ENCODE assay signal across 1 cellular context in the genomic region with DNA sequence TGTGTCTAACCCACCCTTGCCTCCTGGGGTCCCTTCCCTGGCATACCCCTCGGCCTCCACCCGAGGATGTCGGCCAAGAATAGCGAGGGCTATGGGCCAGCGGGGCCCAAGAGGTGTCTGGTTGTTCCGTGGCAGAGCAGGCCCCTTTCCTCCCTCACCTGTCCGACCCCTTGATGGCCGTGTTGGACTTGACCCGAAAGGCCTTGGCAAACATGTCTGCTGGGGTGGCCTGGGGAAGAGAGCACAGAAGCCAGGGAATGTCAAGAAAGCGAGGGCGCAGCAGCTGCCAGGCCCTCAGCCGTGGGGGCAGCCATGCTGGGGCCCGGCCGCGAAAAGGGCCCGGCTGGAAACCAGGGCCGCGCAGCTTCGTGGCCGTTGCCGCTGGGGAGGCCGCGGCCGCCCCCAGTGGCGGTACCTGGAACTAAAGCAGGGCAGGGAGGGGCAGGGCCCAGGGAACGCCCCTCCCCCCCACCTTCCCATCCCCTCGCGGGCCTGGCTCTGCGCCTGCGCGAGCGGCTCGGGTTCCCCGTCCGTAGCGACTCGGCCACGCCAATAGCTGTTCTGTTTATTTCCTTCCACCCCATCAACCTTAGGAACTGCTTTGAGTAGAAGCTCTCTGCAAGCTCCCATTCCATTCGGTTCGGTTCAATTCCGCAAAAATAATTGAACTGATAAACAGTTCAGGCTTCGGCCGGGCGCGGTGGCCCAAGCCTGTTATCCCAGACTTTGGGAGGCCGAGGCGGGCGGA.
TF ChIP-seq lines count a peak whose summit lies in the region.

TSS of gene EIF2D (minus strand) at position 337 of the 748 bp plus-strand sequence. CDS start at position 214, 123 bp downstream.

TF ChIP-seq in HEK293, 187 proteins besides CTCF, POLR2A, EP300 and RAD21 (continued from another document and continues in another):
- TF ChIP-seq, protein P1, sequence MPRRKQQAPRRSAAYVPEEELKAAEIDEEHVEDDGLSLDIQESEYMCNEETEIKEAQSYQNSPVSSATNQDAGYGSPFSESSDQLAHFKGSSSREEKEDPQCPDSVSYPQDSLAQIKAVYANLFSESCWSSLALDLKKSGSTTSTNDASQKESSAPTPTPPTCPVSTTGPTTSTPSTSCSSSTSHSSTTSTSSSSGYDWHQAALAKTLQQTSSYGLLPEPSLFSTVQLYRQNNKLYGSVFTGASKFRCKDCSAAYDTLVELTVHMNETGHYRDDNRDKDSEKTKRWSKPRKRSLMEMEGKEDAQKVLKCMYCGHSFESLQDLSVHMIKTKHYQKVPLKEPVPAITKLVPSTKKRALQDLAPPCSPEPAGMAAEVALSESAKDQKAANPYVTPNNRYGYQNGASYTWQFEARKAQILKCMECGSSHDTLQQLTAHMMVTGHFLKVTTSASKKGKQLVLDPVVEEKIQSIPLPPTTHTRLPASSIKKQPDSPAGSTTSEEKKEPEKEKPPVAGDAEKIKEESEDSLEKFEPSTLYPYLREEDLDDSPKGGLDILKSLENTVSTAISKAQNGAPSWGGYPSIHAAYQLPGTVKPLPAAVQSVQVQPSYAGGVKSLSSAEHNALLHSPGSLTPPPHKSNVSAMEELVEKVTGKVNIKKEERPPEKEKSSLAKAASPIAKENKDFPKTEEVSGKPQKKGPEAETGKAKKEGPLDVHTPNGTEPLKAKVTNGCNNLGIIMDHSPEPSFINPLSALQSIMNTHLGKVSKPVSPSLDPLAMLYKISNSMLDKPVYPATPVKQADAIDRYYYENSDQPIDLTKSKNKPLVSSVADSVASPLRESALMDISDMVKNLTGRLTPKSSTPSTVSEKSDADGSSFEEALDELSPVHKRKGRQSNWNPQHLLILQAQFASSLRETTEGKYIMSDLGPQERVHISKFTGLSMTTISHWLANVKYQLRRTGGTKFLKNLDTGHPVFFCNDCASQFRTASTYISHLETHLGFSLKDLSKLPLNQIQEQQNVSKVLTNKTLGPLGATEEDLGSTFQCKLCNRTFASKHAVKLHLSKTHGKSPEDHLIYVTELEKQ (tag by site-specific recombination; IDR thresholded peaks at IDR 0.05; ENCODE audit: borderline replicate concordance): peak; percentile 85; the same call in 1 of the 2 replicates
- 0 out of 2 replicates have a peak, but pooled peaks have one; percentile 60 for TF ChIP-seq ZNF404 (tag by site-specific recombination; IDR thresholded peaks at IDR 0.05)
- TF ChIP-seq ZNF19 (tag by site-specific recombination; IDR thresholded peaks at IDR 0.05; ENCODE audit: low read depth): no peak
- peak; percentile 98 for TF ChIP-seq ZNF2 (tag by site-specific recombination; IDR thresholded peaks at IDR 0.05)
- TF ChIP-seq ZNF146 (tag by site-specific recombination; IDR thresholded peaks at IDR 0.05): peak; percentile 83
- TF ChIP-seq PRDM2 (tag by site-specific recombination; IDR thresholded peaks at IDR 0.05; ENCODE audit: borderline replicate concordance): 0 out of 2 replicates have a peak, but pooled peaks have one; percentile 69
- TF ChIP-seq ZNF558 (tag by site-specific recombination; IDR thresholded peaks at IDR 0.05): peak; percentile 69; the same call in 1 of the 2 replicates
- TF ChIP-seq ZNF548 (tag by site-specific recombination; IDR thresholded peaks at IDR 0.05): no peak
- no peak for TF ChIP-seq ZNF433 (tag by site-specific recombination; IDR thresholded peaks at IDR 0.05; ENCODE audit: low read depth)
- peak; percentile 98 for TF ChIP-seq ZBTB1 (tag by site-specific recombination; IDR thresholded peaks at IDR 0.05)
- TF ChIP-seq ZNF184 (tag by site-specific recombination; IDR thresholded peaks at IDR 0.05): peak; percentile 86
- TF ChIP-seq ZNF280C (tag by site-specific recombination; IDR thresholded peaks at IDR 0.05): no peak
- TF ChIP-seq ZNF707 (tag by site-specific recombination; IDR thresholded peaks at IDR 0.05): no peak
- no peak for TF ChIP-seq ZNF677 (tag by site-specific recombination; IDR thresholded peaks at IDR 0.05)
- peak; percentile 83 for TF ChIP-seq ZNF843 (tag by site-specific recombination; IDR thresholded peaks at IDR 0.05)
- 0 out of 2 replicates have a peak, but pooled peaks have one; percentile 67 for TF ChIP-seq ZNF488 (tag by site-specific recombination; IDR thresholded peaks at IDR 0.05)
- no peak for TF ChIP-seq ZFP3 (tag by site-specific recombination; IDR thresholded peaks at IDR 0.05; ENCODE audit: low read depth)
- peak; percentile 71 for TF ChIP-seq WT1 (tag by site-specific recombination; IDR thresholded peaks at IDR 0.05)
- no peak for TF ChIP-seq ZNF776 (tag by site-specific recombination; IDR thresholded peaks at IDR 0.05; ENCODE audit: borderline replicate concordance)
- TF ChIP-seq ZNF510 (tag by site-specific recombination; IDR thresholded peaks at IDR 0.05; ENCODE audit: insufficient replicate concordance): peak; percentile 65
- TF ChIP-seq, protein P2, sequence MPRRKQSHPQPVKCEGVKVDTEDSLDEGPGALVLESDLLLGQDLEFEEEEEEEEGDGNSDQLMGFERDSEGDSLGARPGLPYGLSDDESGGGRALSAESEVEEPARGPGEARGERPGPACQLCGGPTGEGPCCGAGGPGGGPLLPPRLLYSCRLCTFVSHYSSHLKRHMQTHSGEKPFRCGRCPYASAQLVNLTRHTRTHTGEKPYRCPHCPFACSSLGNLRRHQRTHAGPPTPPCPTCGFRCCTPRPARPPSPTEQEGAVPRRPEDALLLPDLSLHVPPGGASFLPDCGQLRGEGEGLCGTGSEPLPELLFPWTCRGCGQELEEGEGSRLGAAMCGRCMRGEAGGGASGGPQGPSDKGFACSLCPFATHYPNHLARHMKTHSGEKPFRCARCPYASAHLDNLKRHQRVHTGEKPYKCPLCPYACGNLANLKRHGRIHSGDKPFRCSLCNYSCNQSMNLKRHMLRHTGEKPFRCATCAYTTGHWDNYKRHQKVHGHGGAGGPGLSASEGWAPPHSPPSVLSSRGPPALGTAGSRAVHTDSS (tag by site-specific recombination; IDR thresholded peaks at IDR 0.05): peak; percentile 59
- TF ChIP-seq ZNF585B (tag by site-specific recombination; IDR thresholded peaks at IDR 0.05): 0 out of 2 replicates have a peak, but pooled peaks have one; percentile 28
- TF ChIP-seq ZNF133 (tag by site-specific recombination; IDR thresholded peaks at IDR 0.05): peak; percentile 50; the same call in 1 of the 2 replicates
- no peak for TF ChIP-seq ZNF544 (tag by site-specific recombination; IDR thresholded peaks at IDR 0.05)
- TF ChIP-seq ZNF335 (tag by site-specific recombination; conservative IDR thresholded peaks at IDR 0.05): peak; percentile 88
- no peak for TF ChIP-seq ZNF521 (tag by site-specific recombination; IDR thresholded peaks at IDR 0.05)
- peak; percentile 87; the same call in 1 of the 2 replicates for TF ChIP-seq KLF7 (tag by site-specific recombination; IDR thresholded peaks at IDR 0.05; ENCODE audit: borderline replicate concordance)
- TF ChIP-seq ZBTB10 (tag by site-specific recombination; IDR thresholded peaks at IDR 0.05): peak; percentile 83
- TF ChIP-seq ZNF600 (tag by site-specific recombination; IDR thresholded peaks at IDR 0.05): peak; percentile 89
- peak; percentile 97 for TF ChIP-seq ZNF341 (tag by site-specific recombination; IDR thresholded peaks at IDR 0.05; ENCODE audit: low read depth)
- TF ChIP-seq ZNF16 (tag by site-specific recombination; IDR thresholded peaks at IDR 0.05; ENCODE audit: low read depth): 0 out of 2 replicates have a peak, but pooled peaks have one; percentile 33
- TF ChIP-seq ZNF174 (tag by site-specific recombination; IDR thresholded peaks at IDR 0.05): no peak
- TF ChIP-seq GLI2 (tag by site-specific recombination; IDR thresholded peaks at IDR 0.05; ENCODE audit: borderline replicate concordance, low read depth): peak; percentile 12; the same call in 1 of the 2 replicates
- no peak; the same call in 1 of the 2 replicates for TF ChIP-seq MYNN (tag by site-specific recombination; IDR thresholded peaks at IDR 0.05; ENCODE audit: borderline replicate concordance)
- TF ChIP-seq GLIS1 (tag by site-specific recombination; IDR thresholded peaks at IDR 0.05): peak; percentile 67
- TF ChIP-seq BCL11A (tag by site-specific recombination; IDR thresholded peaks at IDR 0.05; ENCODE audit: low read depth): no peak
- peak; percentile 97 for TF ChIP-seq ZBTB7A (tag by site-specific recombination; IDR thresholded peaks at IDR 0.05; ENCODE audit: low read depth)
- peak; percentile 80; the same call in 1 of the 2 replicates for TF ChIP-seq KLF1 (tag by site-specific recombination; IDR thresholded peaks at IDR 0.05)
- no peak for TF ChIP-seq ELK4 (IDR thresholded peaks at IDR 0.05; ENCODE audit: borderline replicate concordance, low read depth, low read length)
